1 cellular context compared by ENCODE assay signal in genomic region chr20:2508631-2509467, GRCh38.
A peak's percentile ranks its signal among the peaks of the same experiment; 100 is the strongest.
TF ChIP-seq lines count a peak whose summit lies in the region.

Gene ZNF343 (minus strand): TSS chr20:2508915. CDS start chr20:2493895, 15,020 bp downstream.

TF ChIP-seq in K562, 482 proteins besides CTCF, POLR2A, EP300 and RAD21 (continued from another document and continues in another):
- TF ChIP-seq ETS1 (conservative IDR thresholded peaks at IDR 0.05; ENCODE audit: control insufficient read depth, low read depth, low read length) (peak; percentile 81), IRF9 (tag; IDR thresholded peaks at IDR 0.05) (no peak), ZNF263 (CRISPR knock-in tag; IDR thresholded peaks at IDR 0.05; ENCODE audit: borderline replicate concordance) (no peak), NR2C2 (CRISPR knock-in tag; IDR thresholded peaks at IDR 0.05) (peak; percentile 95), NR2C2 (tag; IDR thresholded peaks at IDR 0.05) (peak; percentile 99), SRSF3 (IDR thresholded peaks at IDR 0.05; ENCODE audit: insufficient read depth, low read length) (no peak), NR2C1 (IDR thresholded peaks at IDR 0.05) (peak; percentile 97), NR2C1 (tag; IDR thresholded peaks at IDR 0.05) (peak; percentile 98), ZBTB12 (CRISPR knock-in tag; IDR thresholded peaks at IDR 0.05) (no peak), RBFOX2 (IDR thresholded peaks at IDR 0.05; ENCODE audit: low read depth, low read length) (peak; percentile 72), ZNF398 (CRISPR knock-in tag; IDR thresholded peaks at IDR 0.05) (no peak), MYC (IDR thresholded peaks at IDR 0.05; ENCODE audit: low read depth, low read length) (0 out of 2 replicates have a peak, but pooled peaks have one; percentile 28), MYC (CRISPR knock-in tag; IDR thresholded peaks at IDR 0.05; ENCODE audit: borderline replicate concordance, low read depth) (no peak), MAX (CRISPR knock-in tag; IDR thresholded peaks at IDR 0.05) (peak; percentile 58), MGA (IDR thresholded peaks at IDR 0.05) (peak; percentile 84), RNF2 (IDR thresholded peaks at IDR 0.05) (no peak), XRCC4 (IDR thresholded peaks at IDR 0.05; ENCODE audit: extremely low read depth, insufficient read depth, insufficient read length) (no peak), SMAD1 (IDR thresholded peaks at IDR 0.05; ENCODE audit: low read depth, low read length, partially characterized antibody) (no peak), RCOR1 (IDR thresholded peaks at IDR 0.05; ENCODE audit: borderline replicate concordance in 1 of 2, low read depth in 2 of 2, low read length in 2 of 2) (no peak; a peak in 1 of 4 replicates), ZNF23 (CRISPR knock-in tag; IDR thresholded peaks at IDR 0.05) (no peak), COPS2 (conservative IDR thresholded peaks at IDR 0.05) (no peak), ZNF76 (CRISPR knock-in tag; IDR thresholded peaks at IDR 0.05; ENCODE audit: borderline replicate concordance) (no peak), NELFE (IDR thresholded peaks at IDR 0.05; ENCODE audit: insufficient read depth, insufficient read length) (no peak), CREBBP (IDR thresholded peaks at IDR 0.05; ENCODE audit: low read depth, low read length) (no peak), ZNF592 (IDR thresholded peaks at IDR 0.05) (peak; percentile 31), MTA3 (IDR thresholded peaks at IDR 0.05; ENCODE audit: borderline replicate concordance) (peak; percentile 13; the same call in 1 of the 2 replicates), ZBTB33 (CRISPR knock-in tag; IDR thresholded peaks at IDR 0.05) (0 out of 2 replicates have a peak, but pooled peaks have one; percentile 35), EHMT2 (IDR thresholded peaks at IDR 0.05) (no peak), ATF1 (CRISPR knock-in tag; IDR thresholded peaks at IDR 0.05) (no peak), ATF1 (tag; IDR thresholded peaks at IDR 0.05) (peak; percentile 72), FOXK1 (CRISPR knock-in tag; IDR thresholded peaks at IDR 0.05; ENCODE audit: borderline replicate concordance) (peak; percentile 86; the same call in 1 of the 2 replicates), KAT7 (CRISPR knock-in tag; IDR thresholded peaks at IDR 0.05; ENCODE audit: borderline replicate concordance) (peak; percentile 71; the same call in 1 of the 2 replicates)
